Comparison of ENCODE assay signal across 8 cellular contexts in genomic region chr1:39638965-39639332, GRCh38. TPM values are rescaled to one million over a fixed set of nuclear protein-coding genes. Genes with fewer than 3 reads are reported as not detected.
DNase-seq lines count a peak whose midpoint lies in the region; ATAC-seq and TF ChIP-seq lines count a peak whose summit lies in the region.

No MANE protein-coding gene starts in this region.

- DNase-seq in activated CD8-positive, alpha-beta memory T cell treated with anti-CD3 and anti-CD28 coated beads, Interleukin-2, amount 10 ng/mL, durations not matched to agents 7 days and 5 days: no peak
- DNase-seq in activated CD8-positive, alpha-beta memory T cell treated with anti-CD3 and anti-CD28 coated beads for 24 hours: no peak
- no peak for DNase-seq in activated naive CD8-positive, alpha-beta T cell treated with anti-CD3 and anti-CD28 coated beads, Interleukin-2, amount 50 U/mL, for 24 hours
- DNase-seq in right lobe of liver (no peak), thoracic aorta (ENCODE audit: low spot score) (no peak), globus pallidus (ENCODE audit: low spot score) (no peak), SK-N-DZ (ENCODE audit: low spot score) (no peak), AML-193 (lab: John Stamatoyannopoulos, UW) (no peak)

- H3K36me3 ChIP-seq in right lobe of liver: no peaks in the 10 kb centered on the region
- no peaks in the 10 kb centered on the region for H3K36me3 ChIP-seq in thoracic aorta

- no peaks in the 10 kb centered on the region for H3K36me3 Mint-ChIP-seq in activated CD8-positive, alpha-beta memory T cell treated with anti-CD3 and anti-CD28 coated beads, Interleukin-2, amount 10 ng/mL, durations not matched to agents 7 days and 5 days
- H3K36me3 Mint-ChIP-seq in activated naive CD8-positive, alpha-beta T cell treated with anti-CD3 and anti-CD28 coated beads, Interleukin-2, amount 50 U/mL, for 24 hours (ENCODE audit: low read depth): no peaks in the 10 kb centered on the region

- no peak for ATAC-seq in activated CD8-positive, alpha-beta memory T cell treated with anti-CD3 and anti-CD28 coated beads, Interleukin-2, amount 10 ng/mL, durations not matched to agents 7 days and 5 days
- no peak for ATAC-seq in activated naive CD8-positive, alpha-beta T cell treated with anti-CD3 and anti-CD28 coated beads, Interleukin-2, amount 50 U/mL, for 24 hours
- no peak for ATAC-seq in right lobe of liver
- no peak for ATAC-seq in thoracic aorta (ENCODE audit: insufficient number of reproducible peaks, low FRiP score, low read depth)

- WGBS in right lobe of liver (ENCODE audit: insufficient coverage, low coverage, low lambda C conversion rate, missing lambda C conversion rate): 63% methylated on average over 3 of the region's 3 CpGs

- intact Hi-C loops in right lobe of liver (cut with DNase I): no loop called here

- no peaks in the 10 kb centered on the region for H3K4me1 Mint-ChIP-seq in activated CD8-positive, alpha-beta memory T cell treated with anti-CD3 and anti-CD28 coated beads, Interleukin-2, amount 10 ng/mL, durations not matched to agents 7 days and 5 days
- peaks cover 5% of the 10 kb centered on the region for H3K4me1 Mint-ChIP-seq in activated naive CD8-positive, alpha-beta T cell treated with anti-CD3 and anti-CD28 coated beads, Interleukin-2, amount 50 U/mL, for 24 hours

- no peak overlapping the region for H3K27ac Mint-ChIP-seq in activated CD8-positive, alpha-beta memory T cell treated with anti-CD3 and anti-CD28 coated beads, Interleukin-2, amount 10 ng/mL, durations not matched to agents 7 days and 5 days
- H3K27ac Mint-ChIP-seq in activated naive CD8-positive, alpha-beta T cell treated with anti-CD3 and anti-CD28 coated beads, Interleukin-2, amount 50 U/mL, for 24 hours: no peak overlapping the region

- TF ChIP-seq CTCF in right lobe of liver (IDR thresholded peaks at IDR 0.05) (no peak), thoracic aorta (IDR thresholded peaks at IDR 0.05) (no peak)

- CTCF ChIA-PET in activated CD8-positive, alpha-beta memory T cell treated with anti-CD3 and anti-CD28 coated beads, Interleukin-2, amount 10 ng/mL, durations not matched to agents 7 days and 5 days (lab: Charles Lee): interaction anchor here (0.8 to 4.1 kb wide), 3 partner anchors 14 to 35 kb away, joined by 3 to 23 read pairs (median 12); no protein-coding TSS in a partner anchor

- no peaks in the 10 kb centered on the region for H3K9me3 Mint-ChIP-seq in activated CD8-positive, alpha-beta memory T cell treated with anti-CD3 and anti-CD28 coated beads, Interleukin-2, amount 10 ng/mL, durations not matched to agents 7 days and 5 days (ENCODE audit: low read depth)
- H3K9me3 Mint-ChIP-seq in activated naive CD8-positive, alpha-beta T cell treated with anti-CD3 and anti-CD28 coated beads, Interleukin-2, amount 50 U/mL, for 24 hours: no peaks in the 10 kb centered on the region

- H3K9me3 ChIP-seq in right lobe of liver (no peaks in the 10 kb centered on the region), thoracic aorta (no peaks in the 10 kb centered on the region)

- no peak for TF ChIP-seq POLR2A in right lobe of liver (IDR thresholded peaks at IDR 0.05)

- H3K27me3 ChIP-seq in right lobe of liver (no peaks in the 10 kb centered on the region), thoracic aorta (replicated peaks; ENCODE audit: insufficient read depth) (no peaks in the 10 kb centered on the region)

- H3K27ac ChIP-seq in right lobe of liver (no peak overlapping the region), thoracic aorta (peak overlapping the region; percentile 88 to 90)

- peak overlapping the region; percentile 25 for H3K4me3 Mint-ChIP-seq in activated CD8-positive, alpha-beta memory T cell treated with anti-CD3 and anti-CD28 coated beads, Interleukin-2, amount 10 ng/mL, durations not matched to agents 7 days and 5 days
- H3K4me3 Mint-ChIP-seq in activated naive CD8-positive, alpha-beta T cell treated with anti-CD3 and anti-CD28 coated beads, Interleukin-2, amount 50 U/mL, for 24 hours: peak overlapping the region; percentile 41

- peak overlapping the region; percentile 25 to 39 (median 28) for H3K4me3 ChIP-seq in right lobe of liver
- peak overlapping the region; percentile 86 for H3K4me3 ChIP-seq in thoracic aorta

- no peaks in the 10 kb centered on the region for H3K4me1 ChIP-seq in right lobe of liver
- peaks cover 14 to 87% of the 10 kb centered on the region in 2 donors for H3K4me1 ChIP-seq in thoracic aorta (ENCODE audit: control insufficient read depth in 1 of 2, low read depth in 2 of 2)

- peaks cover 64% of the 10 kb centered on the region for H3K27me3 Mint-ChIP-seq in activated CD8-positive, alpha-beta memory T cell treated with anti-CD3 and anti-CD28 coated beads, Interleukin-2, amount 10 ng/mL, durations not matched to agents 7 days and 5 days
- H3K27me3 Mint-ChIP-seq in activated naive CD8-positive, alpha-beta T cell treated with anti-CD3 and anti-CD28 coated beads, Interleukin-2, amount 50 U/mL, for 24 hours: peaks cover 31% of the 10 kb centered on the region

RNA-seq across cellular contexts. Expression of gene HEYL, which starts 0.5 kb away (rescaled TPM):
- not detected for total RNA-seq in activated CD8-positive, alpha-beta memory T cell treated with anti-CD3 and anti-CD28 coated beads, Interleukin-2, amount 10 ng/mL, durations not matched to agents 7 days and 5 days
- total RNA-seq in right lobe of liver: 1 to 10 TPM in 4 of 6 experiments, under 1 TPM in 2; 0.98 to 2.6 (median 1.6) TPM
- 10 to 100 TPM; 45.6 to 91.2 TPM for total RNA-seq in thoracic aorta
- 0.80 and 0.92 TPM in 2 replicates for polyA plus RNA-seq in SK-N-DZ (2014; cell fraction: cytosol; rRNA removed)
- 0.82 and 0.85 TPM in 2 replicates for polyA plus RNA-seq in SK-N-DZ (2014; cell fraction: nucleus; rRNA removed)

RNA-seq across cellular contexts. Expression of gene NT5C1A, which starts 33.0 kb away (rescaled TPM):
- total RNA-seq in activated CD8-positive, alpha-beta memory T cell treated with anti-CD3 and anti-CD28 coated beads, Interleukin-2, amount 10 ng/mL, durations not matched to agents 7 days and 5 days: under 1 TPM in 1 of 2 experiments, not detected in 1; 0.80 TPM
- total RNA-seq in right lobe of liver: not detected
- 1 to 10 TPM in 1 of 2 donors, not detected in 1; 2.8 TPM for total RNA-seq in thoracic aorta
- 0.22 and 0.23 TPM in 2 replicates for polyA plus RNA-seq in SK-N-DZ (2014; cell fraction: cytosol; rRNA removed)
- polyA plus RNA-seq in SK-N-DZ (2014; cell fraction: nucleus; rRNA removed): not detected in 2 replicates

RNA-seq across cellular contexts. Expression of gene HPCAL4, which starts 52.3 kb away (rescaled TPM):
- under 1 TPM; 0.18 to 0.30 TPM for total RNA-seq in activated CD8-positive, alpha-beta memory T cell treated with anti-CD3 and anti-CD28 coated beads, Interleukin-2, amount 10 ng/mL, durations not matched to agents 7 days and 5 days
- total RNA-seq in right lobe of liver (not detected), thoracic aorta (under 1 TPM in 1 of 2 donors, not detected in 1; 0.35 TPM)
- polyA plus RNA-seq in SK-N-DZ (2014; cell fraction: cytosol; rRNA removed): 0.14 and 0.59 TPM in 2 replicates
- 0.05 and 0.17 TPM in 2 replicates for polyA plus RNA-seq in SK-N-DZ (2014; cell fraction: nucleus; rRNA removed)

Comparison
In these comparisons a context has a peak if more than half of its experiments do, and no peak if none do; other contexts are left out.
1. H3K27ac ChIP-seq: peak in thoracic aorta (2 of 2); none in right lobe of liver (0 of 3).
2. RNA of gene HEYL, which starts 0.5 kb away (total RNA-seq): 45.6 to 91.2 TPM in thoracic aorta; 0.98 to 2.6 TPM in right lobe of liver and not detected in activated CD8-positive, alpha-beta memory T cell treated with anti-CD3 and anti-CD28 coated beads, Interleukin-2, amount 10 ng/mL, durations not matched to agents 7 days and 5 days; every median in the first group is over 10 times any median in the second.